ENCODE assay signal across 19 cellular contexts in the genomic region with DNA sequence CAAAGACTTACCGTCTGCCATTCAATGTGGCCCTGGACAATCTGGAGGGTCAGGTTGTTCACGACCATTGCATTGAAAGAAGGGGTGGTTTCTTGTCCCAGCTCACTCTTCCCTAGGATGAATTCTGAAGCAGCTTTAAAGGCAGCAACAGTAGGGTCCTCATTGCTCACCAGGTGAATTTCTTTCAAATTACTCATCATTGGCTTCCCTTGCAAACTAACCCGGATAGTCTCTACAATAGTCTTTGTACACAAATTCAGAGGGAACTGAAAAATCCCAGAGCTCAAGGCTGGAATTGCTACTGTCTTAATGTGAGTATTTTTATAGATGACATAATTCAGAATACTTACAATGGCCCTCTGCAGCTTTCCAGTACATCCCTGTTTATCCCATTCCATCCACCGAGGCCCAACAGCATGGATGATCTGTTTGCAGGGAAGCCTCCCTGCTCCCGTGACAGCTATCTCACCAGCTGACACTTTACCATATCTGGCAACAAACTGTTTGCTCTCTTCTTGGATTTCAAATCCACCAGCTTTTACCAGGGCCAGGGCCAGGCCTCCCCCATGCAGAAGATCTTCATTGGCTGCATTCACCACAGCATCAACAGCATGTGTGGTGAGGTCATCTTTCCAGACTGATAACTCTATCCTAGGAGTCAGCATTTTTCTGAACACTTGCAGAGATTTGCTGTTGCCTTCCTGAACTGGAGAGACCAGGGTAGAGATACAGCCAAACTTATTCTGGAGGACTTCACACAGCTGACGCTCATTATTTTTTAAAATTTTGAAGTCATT. TPM values are rescaled to one million over a fixed set of nuclear protein-coding genes. Genes with fewer than 3 reads are reported as not detected.
DNase-seq lines count a peak whose midpoint lies in the region; ATAC-seq, FAIRE-seq and TF ChIP-seq lines count a peak whose summit lies in the region.
"Had no signal": no experiment of that assay in that cellular context is flagged by ENCODE, and none has a peak within 500 bp of the region (broad histone marks: within the 10 kb centered on the region; RNA-seq: fewer than 3 reads in every experiment).

No MANE protein-coding gene starts in this region.

- H3K9ac ChIP-seq in HUES48 (ENCODE audit: low read depth, low read length), result no peak overlapping the region
- no peak overlapping the region for H3K9ac ChIP-seq in K562 (ENCODE audit: insufficient read depth in 1 of 2, low read depth in 2 of 2, low read length in 2 of 2)

- FAIRE-seq in K562 (lab: Jason Lieb, UNC), result no peak
- FAIRE-seq: TTC549 had no signal

- in situ Hi-C loops in K562 (cut with MboI), result no loop called here

- POLR2A ChIA-PET in K562 (lab: Yijun Ruan, JAX), result interaction anchor here (1.4 kb wide), 1 partner anchor 9 kb away, joined by 3 read pairs; a partner anchor contains a TSS
- POLR2A ChIA-PET in activated CD4-positive, alpha-beta memory T cell treated with anti-CD3 and anti-CD28 coated beads for 36 hours (lab: Charles Lee), result no interaction called here

- H3K4me3 ChIP-seq in HUES48 (ENCODE audit: low read depth, low read length) (no peak overlapping the region), K562 (no peak overlapping the region)
- H3K4me3 ChIP-seq: adrenal gland had no signal

- no peaks in the 10 kb centered on the region for H4K20me1 ChIP-seq in K562 (replicated peaks; ENCODE audit: control insufficient read depth, insufficient read depth, low read length)

- no peaks in the 10 kb centered on the region for H3K36me3 ChIP-seq in HUES48 (ENCODE audit: control insufficient read depth, insufficient read depth, low read length)
- H3K36me3 ChIP-seq in K562 (ENCODE audit: control insufficient read depth, insufficient read depth, low read length), result no peaks in the 10 kb centered on the region

- no peaks in the 10 kb centered on the region for H3K9me3 Mint-ChIP-seq in activated CD4-positive, alpha-beta memory T cell treated with anti-CD3 and anti-CD28 coated beads for 36 hours
- H3K9me3 Mint-ChIP-seq: CD14-positive monocyte, mesothelial cell of epicardium had no signal

- H3K9me3 ChIP-seq in HUES48 (ENCODE audit: control insufficient read depth, insufficient read depth, low read length) (no peaks in the 10 kb centered on the region), K562 (replicated peaks; ENCODE audit: control insufficient read depth, insufficient read depth, low read depth, low read length) (no peaks in the 10 kb centered on the region)
- H3K9me3 ChIP-seq: adrenal gland had no signal

- intact Hi-C loops in K562 (cut with micrococcal nuclease), result no loop called here
- intact Hi-C loops in activated CD4-positive, alpha-beta memory T cell treated with anti-CD3 and anti-CD28 coated beads for 36 hours (cut with micrococcal nuclease), result no loop called here

- TF ChIP-seq CTCF in K562 (IDR thresholded peaks at IDR 0.05 in 2 of 3, conservative IDR thresholded peaks at IDR 0.05 in 1 of 3; ENCODE audit: insufficient read depth in 2 of 3, low read depth in 1 of 3, low read length in 3 of 3), result no peak

- H3K27me3 Mint-ChIP-seq in activated CD4-positive, alpha-beta memory T cell treated with anti-CD3 and anti-CD28 coated beads for 36 hours, result no peaks in the 10 kb centered on the region

- H3K4me1 ChIP-seq in HUES48 (ENCODE audit: control insufficient read depth, insufficient read depth, low read length), result peaks cover 20% of the 10 kb centered on the region
- H3K4me1 ChIP-seq in K562 (replicated peaks in 1 of 2; ENCODE audit: control insufficient read depth in 2 of 2, insufficient read depth in 2 of 2, low read length in 2 of 2), result no peaks in the 10 kb centered on the region

- H3K4me3 Mint-ChIP-seq in activated CD4-positive, alpha-beta memory T cell treated with anti-CD3 and anti-CD28 coated beads for 36 hours, result no peak overlapping the region
- H3K4me3 Mint-ChIP-seq: CD14-positive monocyte, mesothelial cell of epicardium had no signal

- H3K27ac Mint-ChIP-seq in activated CD4-positive, alpha-beta memory T cell treated with anti-CD3 and anti-CD28 coated beads for 36 hours, result no peak overlapping the region
- H3K27ac Mint-ChIP-seq: mesothelial cell of epicardium had no signal

- WGBS in K562 (ENCODE audit: insufficient coverage, low coverage, missing lambda C conversion rate), result 56% methylated on average over 6 of the region's 6 CpGs

- no peaks in the 10 kb centered on the region for H3K79me2 ChIP-seq in K562 (ENCODE audit: control insufficient read depth, insufficient read depth, low read length)

- no peak for TF ChIP-seq RAD21 in K562 (CRISPR knock-in tag; conservative IDR thresholded peaks at IDR 0.05 in 1 of 2, IDR thresholded peaks at IDR 0.05 in 1 of 2)

- H3K9me1 ChIP-seq in K562 (ENCODE audit: control insufficient read depth, insufficient read depth, low read length), result no peaks in the 10 kb centered on the region

- ATAC-seq in K562, result no peak
- ATAC-seq: stimulated activated naive CD8-positive, alpha-beta T cell treated with anti-CD3 and anti-CD28 coated beads, Interleukin-15, Interleukin-2, amounts not matched to agents 100 U/mL and 50 U/mL, for 24 hours had no signal

- H3K4me2 ChIP-seq in K562 (ENCODE audit: insufficient read depth, low read length), result no peak overlapping the region

- CTCF ChIA-PET in K562 (lab: Yijun Ruan, JAX; ENCODE audit: low intra/inter-chr PET ratio), result no interaction called here
- CTCF ChIA-PET in activated CD4-positive, alpha-beta memory T cell treated with anti-CD3 and anti-CD28 coated beads for 36 hours (lab: Charles Lee), result interaction anchor here (13.3 kb wide), 1 partner anchor 123 kb away, joined by 230 read pairs; a partner anchor contains a TSS

- TF ChIP-seq EP300 in K562 (IDR thresholded peaks at IDR 0.05; ENCODE audit: low read length), result no peak

- no TSS peak for BruUV-seq in K562 (replicated peaks; lab: Mats Ljungman, UMichigan)

- DNase-seq in AG08395 (ENCODE audit: low spot score) (peak; percentile 50), K562 (ENCODE audit: extremely low read depth in 1 of 4, low spot score in 3 of 4) (no peak), left kidney (ENCODE audit: low read depth, low spot score) (peak; percentile 55), ureter (ENCODE audit: low spot score) (no peak), activated T-cell treated with anti-CD3 and anti-CD28 coated beads for 4 hours (no peak)
- DNase-seq in stimulated activated CD4-positive, alpha-beta T cell treated with anti-CD3 and anti-CD28 coated beads, Interleukin-15, amount 100 ng/mL, for 24 hours, result no peak
- DNase-seq in activated CD4-positive, alpha-beta memory T cell treated with anti-CD3 and anti-CD28 coated beads for 36 hours, result no peak
- DNase-seq: activated CD8-positive, alpha-beta memory T cell treated with anti-CD3 and anti-CD28 coated beads, Interleukin-2, amount 50 U/mL, for 4 hours; adrenal gland; effector memory CD4-positive, alpha-beta T cell; hippocampal formation; NCI-H526; stimulated activated CD4-positive, alpha-beta T cell treated with anti-CD3 and anti-CD28 coated beads, Interleukin-4, amount 100 ng/mL, for 4 hours; stimulated activated naive CD8-positive, alpha-beta T cell treated with anti-CD3 and anti-CD28 coated beads, Interleukin-15, Interleukin-2, amounts not matched to agents 100 U/mL and 50 U/mL, for 24 hours had no signal

- peaks cover 7% of the 10 kb centered on the region for H3K4me1 Mint-ChIP-seq in activated CD4-positive, alpha-beta memory T cell treated with anti-CD3 and anti-CD28 coated beads for 36 hours (ENCODE audit: low read depth)
- H3K4me1 Mint-ChIP-seq: mesothelial cell of epicardium had no signal

- TF ChIP-seq POLR2A in K562 (conservative IDR thresholded peaks at IDR 0.05), result no peak

- peak overlapping the region; percentile 30 for H3K27ac ChIP-seq in HUES48 (ENCODE audit: low read depth, low read length)
- no peak overlapping the region for H3K27ac ChIP-seq in K562 (ENCODE audit: extremely low read depth, low read depth, low read length)
- H3K27ac ChIP-seq: adrenal gland, HL-60 had no signal

- peaks cover 58% of the 10 kb centered on the region for H3K36me3 Mint-ChIP-seq in activated CD4-positive, alpha-beta memory T cell treated with anti-CD3 and anti-CD28 coated beads for 36 hours

- no peaks in the 10 kb centered on the region for H3K27me3 ChIP-seq in HUES48 (ENCODE audit: control insufficient read depth, insufficient read depth, low read length)
- H3K27me3 ChIP-seq in K562 (ENCODE audit: control insufficient read depth in 2 of 2, insufficient read depth in 2 of 2, low read length in 2 of 2), result no peaks in the 10 kb centered on the region
- H3K27me3 ChIP-seq: adrenal gland had no signal

- H2AFZ ChIP-seq in K562 (ENCODE audit: low read depth, low read length), result no peak overlapping the region

RNA-seq across cellular contexts. Expression of a gene that starts 8.6 kb away (rescaled TPM):
- total RNA-seq in K562 (2011; cell fraction: chromatin; rRNA removed; ENCODE audit: low replicate concordance), result 2.4 and 4.9 TPM in 2 replicates
- 1.1 and 1.2 TPM in 2 replicates for total RNA-seq in K562 (2011; cell fraction: nucleolus; rRNA removed)
- total RNA-seq in K562 (2011; cell fraction: nucleoplasm; rRNA removed), result 1.7 and 3.3 TPM in 2 replicates
- total RNA-seq in K562 (2014; rRNA removed), result 2.7 and 2.8 TPM in 2 replicates
- total RNA-seq in K562 (2014; rRNA removed; fragmentation: Illumina TruSeq; extraction: Trizol), result 3.1 and 3.9 TPM in 2 replicates
- total RNA-seq in K562 (2015; rRNA removed; fragmentation: Illumina TruSeq; extraction: Trizol), result 3.8 TPM in 2 replicates
- 3.1 and 3.4 TPM in 2 replicates for total RNA-seq in K562 (2021)
- 1.5 and 3.9 TPM in 2 replicates for polyA plus RNA-seq in K562 (2011; rRNA removed)
- 1.2 and 1.8 TPM in 2 replicates for polyA plus RNA-seq in K562 (2011; cell fraction: cytosol; rRNA removed)
- polyA plus RNA-seq in K562 (2011; cell fraction: nucleus; rRNA removed), result 1.4 and 2.3 TPM in 2 replicates
- 2.9 and 4.9 TPM in 2 replicates for polyA plus RNA-seq in K562 (2012)
- polyA plus RNA-seq in K562 (2014; fragmentation: Illumina TruSeq; extraction: Trizol), result 4.4 and 4.8 TPM in 2 replicates
- polyA plus RNA-seq in K562 (2014; fragmentation: Nextera tagmentation; extraction: Ambion mirVana), result 1 to 10 TPM; 2.1 to 3.2 TPM
- 3.5 and 3.8 TPM in 2 replicates for polyA plus RNA-seq in K562 (2014; rRNA removed)
- 1.5 and 2.4 TPM in 2 replicates for polyA minus RNA-seq in K562 (2011; rRNA and poly(A)+ RNA removed)
- 0.46 and 0.76 TPM in 2 replicates for polyA minus RNA-seq in K562 (2011; cell fraction: cytosol; rRNA and poly(A)+ RNA removed)
- polyA minus RNA-seq in K562 (2011; cell fraction: nucleus; rRNA and poly(A)+ RNA removed), result 0.44 and 0.54 TPM in 2 replicates
- 33.9 TPM for total RNA-seq in ureter
- total RNA-seq in activated CD4-positive, alpha-beta memory T cell treated with anti-CD3 and anti-CD28 coated beads for 36 hours, result 10 to 100 TPM; 38.1 to 38.4 TPM

RNA-seq across cellular contexts. Expression of a gene that starts 8.7 kb away (rescaled TPM):
- total RNA-seq in K562 (2011; cell fraction: chromatin; rRNA removed; ENCODE audit: low replicate concordance), result 1.5 and 5.0 TPM in 2 replicates
- total RNA-seq in K562 (2011; cell fraction: nucleolus; rRNA removed), result 1.2 TPM in 2 replicates
- total RNA-seq in K562 (2011; cell fraction: nucleoplasm; rRNA removed), result 2.9 and 4.2 TPM in 2 replicates
- 3.0 and 4.1 TPM in 2 replicates for total RNA-seq in K562 (2014; rRNA removed)
- total RNA-seq in K562 (2014; rRNA removed; fragmentation: Illumina TruSeq; extraction: Trizol), result 6.0 and 7.0 TPM in 2 replicates
- 6.0 and 6.5 TPM in 2 replicates for total RNA-seq in K562 (2015; rRNA removed; fragmentation: Illumina TruSeq; extraction: Trizol)
- total RNA-seq in K562 (2021), result 6.2 and 6.6 TPM in 2 replicates
- polyA plus RNA-seq in K562 (2011; rRNA removed), result 1.0 and 2.3 TPM in 2 replicates
- 0.97 and 1.0 TPM in 2 replicates for polyA plus RNA-seq in K562 (2011; cell fraction: cytosol; rRNA removed)
- polyA plus RNA-seq in K562 (2011; cell fraction: nucleus; rRNA removed), result 0.59 and 0.94 TPM in 2 replicates
- 3.8 and 6.1 TPM in 2 replicates for polyA plus RNA-seq in K562 (2012)
- polyA plus RNA-seq in K562 (2014; fragmentation: Illumina TruSeq; extraction: Trizol), result 4.9 and 6.0 TPM in 2 replicates
- 1 to 10 TPM; 2.3 to 2.5 TPM for polyA plus RNA-seq in K562 (2014; fragmentation: Nextera tagmentation; extraction: Ambion mirVana)
- polyA plus RNA-seq in K562 (2014; rRNA removed), result 3.0 and 3.4 TPM in 2 replicates
- 2.0 and 2.8 TPM in 2 replicates for polyA minus RNA-seq in K562 (2011; rRNA and poly(A)+ RNA removed)
- polyA minus RNA-seq in K562 (2011; cell fraction: cytosol; rRNA and poly(A)+ RNA removed), result 1.9 and 2.5 TPM in 2 replicates
- 0.54 and 0.56 TPM in 2 replicates for polyA minus RNA-seq in K562 (2011; cell fraction: nucleus; rRNA and poly(A)+ RNA removed)
- 42.1 TPM for total RNA-seq in ureter
- total RNA-seq in activated CD4-positive, alpha-beta memory T cell treated with anti-CD3 and anti-CD28 coated beads for 36 hours, result 10 to 100 TPM; 39.6 to 40.8 TPM

RNA-seq across cellular contexts. Expression of a gene that starts 22.0 kb away (rescaled TPM):
- total RNA-seq in K562 (2011; cell fraction: chromatin; rRNA removed; ENCODE audit: low replicate concordance), result 0.51 and 2.6 TPM in 2 replicates
- total RNA-seq in K562 (2011; cell fraction: nucleolus; rRNA removed), result 0.50 and 1.3 TPM in 2 replicates
- 0.99 and 1.8 TPM in 2 replicates for total RNA-seq in K562 (2011; cell fraction: nucleoplasm; rRNA removed)
- total RNA-seq in K562 (2014; rRNA removed) (0.05 and 0.08 TPM in 2 replicates), K562 (2014; rRNA removed; fragmentation: Illumina TruSeq; extraction: Trizol) (0.11 and 0.45 TPM in 2 replicates), K562 (2015; rRNA removed; fragmentation: Illumina TruSeq; extraction: Trizol) (0.19 and 0.40 TPM in 2 replicates), K562 (2021) (0.38 and 0.45 TPM in 2 replicates), ureter (3.9 TPM)
- polyA plus RNA-seq in K562 (2011; rRNA removed) (0.22 TPM in 1 of 2 replicates, not detected in the other), K562 (2014; fragmentation: Illumina TruSeq; extraction: Trizol) (0.18 and 0.29 TPM in 2 replicates), K562 (2014; fragmentation: Nextera tagmentation; extraction: Ambion mirVana) (under 1 TPM; 0.08 to 0.10 TPM), K562 (2014; rRNA removed) (0.13 and 0.61 TPM in 2 replicates)
- 0.12 TPM in 1 of 2 replicates, not detected in the other for polyA plus RNA-seq in K562 (2011; cell fraction: cytosol; rRNA removed)
- 0.03 and 0.44 TPM in 2 replicates for polyA plus RNA-seq in K562 (2011; cell fraction: nucleus; rRNA removed)
- 0.30 and 0.42 TPM in 2 replicates for polyA plus RNA-seq in K562 (2012)
- polyA minus RNA-seq in K562 (2011; rRNA and poly(A)+ RNA removed), result 0.12 and 0.14 TPM in 2 replicates
- polyA minus RNA-seq in K562 (2011; cell fraction: cytosol; rRNA and poly(A)+ RNA removed), result not detected in 2 replicates
- 0.13 TPM in 1 of 2 replicates, not detected in the other for polyA minus RNA-seq in K562 (2011; cell fraction: nucleus; rRNA and poly(A)+ RNA removed)
- 10 to 100 TPM in 1 of 2 experiments, 1 to 10 TPM in 1; 9.1 to 11.0 TPM for total RNA-seq in activated CD4-positive, alpha-beta memory T cell treated with anti-CD3 and anti-CD28 coated beads for 36 hours

RNA-seq across cellular contexts. Expression of a gene that starts 40.7 kb away (rescaled TPM):
- 28.4 and 78.0 TPM in 2 replicates for total RNA-seq in K562 (2011; cell fraction: chromatin; rRNA removed; ENCODE audit: low replicate concordance)
- total RNA-seq in K562 (2011; cell fraction: nucleolus; rRNA removed), result 11.2 and 15.4 TPM in 2 replicates
- 30.3 and 42.8 TPM in 2 replicates for total RNA-seq in K562 (2011; cell fraction: nucleoplasm; rRNA removed)
- total RNA-seq in K562 (2014; rRNA removed), result 21.9 and 27.5 TPM in 2 replicates
- total RNA-seq in K562 (2014; rRNA removed; fragmentation: Illumina TruSeq; extraction: Trizol), result 40.9 and 47.3 TPM in 2 replicates
- 26.7 and 33.5 TPM in 2 replicates for total RNA-seq in K562 (2015; rRNA removed; fragmentation: Illumina TruSeq; extraction: Trizol)
- 51.4 and 53.8 TPM in 2 replicates for total RNA-seq in K562 (2021)
- polyA plus RNA-seq in K562 (2011; rRNA removed), result 33.1 and 44.1 TPM in 2 replicates
- polyA plus RNA-seq in K562 (2011; cell fraction: cytosol; rRNA removed), result 25.6 and 28.2 TPM in 2 replicates
- 22.8 and 23.0 TPM in 2 replicates for polyA plus RNA-seq in K562 (2011; cell fraction: nucleus; rRNA removed)
- 18.4 and 26.6 TPM in 2 replicates for polyA plus RNA-seq in K562 (2012)
- polyA plus RNA-seq in K562 (2014; fragmentation: Illumina TruSeq; extraction: Trizol), result 47.0 and 51.9 TPM in 2 replicates
- polyA plus RNA-seq in K562 (2014; fragmentation: Nextera tagmentation; extraction: Ambion mirVana), result 10 to 100 TPM in 1 of 2 experiments, 1 to 10 TPM in 1; 9.3 to 11.7 TPM
- polyA plus RNA-seq in K562 (2014; rRNA removed), result 23.9 and 24.3 TPM in 2 replicates
- polyA minus RNA-seq in K562 (2011; rRNA and poly(A)+ RNA removed), result 52.4 and 53.3 TPM in 2 replicates
- 27.5 and 27.6 TPM in 2 replicates for polyA minus RNA-seq in K562 (2011; cell fraction: cytosol; rRNA and poly(A)+ RNA removed)
- 11.0 and 20.5 TPM in 2 replicates for polyA minus RNA-seq in K562 (2011; cell fraction: nucleus; rRNA and poly(A)+ RNA removed)
- total RNA-seq in ureter, result 75.7 TPM
- 10 to 100 TPM; 43.4 to 46.0 TPM for total RNA-seq in activated CD4-positive, alpha-beta memory T cell treated with anti-CD3 and anti-CD28 coated beads for 36 hours

Comparison
In these comparisons a context has a peak if more than half of its experiments do, and no peak if none do; other contexts are left out.
1. DNase-seq: peak in AG08395 (single experiment) and left kidney (single experiment); none in K562 (0 of 4), ureter (single experiment), stimulated activated CD4-positive, alpha-beta T cell treated with anti-CD3 and anti-CD28 coated beads, Interleukin-15, amount 100 ng/mL, for 24 hours (single experiment), activated CD4-positive, alpha-beta memory T cell treated with anti-CD3 and anti-CD28 coated beads for 36 hours (single experiment) and activated T-cell treated with anti-CD3 and anti-CD28 coated beads for 4 hours (single experiment).